8 cellular contexts compared by ENCODE assay signal in genomic region chr4:158826057-158826456, GRCh38. TPM values are rescaled to one million over a fixed set of nuclear protein-coding genes. Genes with fewer than 3 reads are reported as not detected.
DNase-seq lines count a peak whose midpoint lies in the region; ATAC-seq and TF ChIP-seq lines count a peak whose summit lies in the region.

No MANE protein-coding gene starts in this region.

- H3K4me1 ChIP-seq in hepatocyte (ENCODE audit: insufficient read depth) = peaks cover 45% of the 10 kb centered on the region

- DNase-seq in hepatocyte (ENCODE audit: low spot score) (no peak), G401 (ENCODE audit: low spot score) (no peak), iPS-NIHi11 (ENCODE audit: low spot score) (no peak), AG08396 (ENCODE audit: low spot score) (no peak), CD1c-positive myeloid dendritic cell (ENCODE audit: extremely low spot score) (no peak)

- no peaks in the 10 kb centered on the region for H3K27me3 ChIP-seq in hepatocyte

- no peak overlapping the region for H2AFZ ChIP-seq in hepatocyte

- H3K9me3 ChIP-seq in hepatocyte (ENCODE audit: low read depth) = no peaks in the 10 kb centered on the region

- peak overlapping the region; percentile 91 for H3K27ac ChIP-seq in hepatocyte

- H3K79me2 ChIP-seq in hepatocyte = peaks cover 35% of the 10 kb centered on the region

- no peaks in the 10 kb centered on the region for H4K20me1 ChIP-seq in hepatocyte (ENCODE audit: insufficient read depth, poor library complexity, severe bottlenecking)

- H3K9me2 ChIP-seq in hepatocyte (replicated peaks; ENCODE audit: insufficient read depth) = no peaks in the 10 kb centered on the region

- ATAC-seq in GM18499 (IDR thresholded peaks at IDR 0.05; ENCODE audit: insufficient read depth, unreplicated experiment) (peak; percentile 39), GM21528 (IDR thresholded peaks at IDR 0.05; ENCODE audit: low FRiP score, unreplicated experiment) (peak; percentile 62), HG03469 (IDR thresholded peaks at IDR 0.05; ENCODE audit: unreplicated experiment) (peak; percentile 52)

- no peak for TF ChIP-seq CTCF in hepatocyte (IDR thresholded peaks at IDR 0.05; ENCODE audit: poor library complexity)

- no peaks in the 10 kb centered on the region for H3K36me3 ChIP-seq in hepatocyte (replicated peaks; ENCODE audit: insufficient read depth, low read depth)

- no peak overlapping the region for H3K4me3 ChIP-seq in hepatocyte

- peak overlapping the region; percentile 43 for H3K4me2 ChIP-seq in hepatocyte

- in situ Hi-C loops in G401 (cut with HindIII; ENCODE audit: low sequenced_read_pairs) = no loop called here

RNA-seq across cellular contexts. Expression of gene FNIP2, which starts 57.2 kb away (rescaled TPM):
- total RNA-seq in hepatocyte = 53.2 and 61.0 TPM in 2 replicates
- 20.8 and 23.4 TPM in 2 replicates for polyA plus RNA-seq in hepatocyte
- total RNA-seq in G401 (2014; rRNA removed; shearing (Covaris generic)) = 19.8 and 28.9 TPM in 2 replicates
